Comparison of ENCODE assay signal across 14 cellular contexts in genomic region chr5:14397717-14398116, GRCh38.
DNase-seq lines count a peak whose midpoint lies in the region; ATAC-seq and TF ChIP-seq lines count a peak whose summit lies in the region.
"Had no signal": no experiment of that assay in that cellular context is flagged by ENCODE, and none has a peak within 500 bp of the region (broad histone marks: within the 10 kb centered on the region; RNA-seq: fewer than 3 reads in every experiment).

No MANE protein-coding gene starts in this region.

- no peaks in the 10 kb centered on the region for H3K27me3 ChIP-seq in ACC112 (ENCODE audit: insufficient read depth, low read length)
- H3K27me3 ChIP-seq in left lung, result no peaks in the 10 kb centered on the region
- H3K27me3 ChIP-seq: BLaER1 had no signal

- H3K27ac ChIP-seq in ACC112 (ENCODE audit: low read depth, low read length), result peak overlapping the region; percentile 92
- H3K27ac ChIP-seq in left lung, result no peak overlapping the region
- H3K27ac ChIP-seq: BLaER1, PC-9 had no signal

- H3K4me3 ChIP-seq in ACC112 (ENCODE audit: low read depth, low read length) (no peak overlapping the region), cardiac fibroblast (replicated peaks in 1 of 2; ENCODE audit: low read depth in 2 of 2, low read length in 2 of 2) (no peak overlapping the region), left lung (no peak overlapping the region)
- H3K4me3 ChIP-seq: BLaER1, PC-9 had no signal

- intact Hi-C loops in left lung (cut with DNase I), result no loop called here

- peak; percentile 78 for DNase-seq in HT1080 (ENCODE audit: low read depth)
- peak; percentile 77 to 88 for DNase-seq in cardiac fibroblast (ENCODE audit: low read depth in 2 of 2)
- DNase-seq in left lung, result no peak
- no peak for DNase-seq in DMS 273 (lab: John Stamatoyannopoulos, UW; ENCODE audit: unreplicated experiment)
- DNase-seq in activated CD8-positive, alpha-beta memory T cell treated with anti-CD3 and anti-CD28 coated beads, Interleukin-2, amount 50 U/mL, for 4 hours, result no peak
- DNase-seq in GM20000 (ENCODE audit: low spot score), result no peak
- no peak for DNase-seq in effector CD8-positive, alpha-beta T cell (lab: John Stamatoyannopoulos, UW)
- DNase-seq: activated CD4-positive, alpha-beta T cell treated with anti-CD3 and anti-CD28 coated beads for 36 hours; amygdala; NCI-H1092; stimulated activated CD4-positive, alpha-beta T cell treated with anti-CD3 and anti-CD28 coated beads, Interleukin-4, amount 100 ng/mL, for 24 hours had no signal

- H3K79me2 ChIP-seq in ACC112 (ENCODE audit: control insufficient read depth, insufficient read depth, low read length, unreplicated experiment), result peaks cover 25% of the 10 kb centered on the region

- H3K4me1 ChIP-seq in ACC112 (ENCODE audit: control insufficient read depth, insufficient read depth, low read length, unreplicated experiment) (peaks cover 58% of the 10 kb centered on the region), left lung (no peaks in the 10 kb centered on the region)
- H3K4me1 ChIP-seq: BLaER1 had no signal

- TF ChIP-seq CTCF in cardiac fibroblast (IDR thresholded peaks at IDR 0.05; ENCODE audit: low read depth, low read length) (no peak), left lung (IDR thresholded peaks at IDR 0.05) (no peak), GM20000 (IDR thresholded peaks at IDR 0.05; ENCODE audit: extremely low read depth, missing control alignments) (no peak)

- ATAC-seq in left lung, result peak; percentile 9
- ATAC-seq: activated CD4-positive, alpha-beta T cell treated with anti-CD3 and anti-CD28 coated beads for 36 hours had no signal

- peaks cover 46% of the 10 kb centered on the region for H3K36me3 ChIP-seq in ACC112 (ENCODE audit: insufficient read depth, low read length)
- H3K36me3 ChIP-seq in left lung, result peaks cover 0 to 69% of the 10 kb centered on the region in 2 donors

- H3K9me3 ChIP-seq in left lung, result no peaks in the 10 kb centered on the region

- no peak overlapping the region for H2AFZ ChIP-seq in ACC112 (ENCODE audit: low read length, unreplicated experiment)
- H2AFZ ChIP-seq: PC-9 had no signal

Comparison
In these comparisons a context has a peak if more than half of its experiments do, and no peak if none do; other contexts are left out.
1. DNase-seq: peak in HT1080 (single experiment) and cardiac fibroblast (2 of 2); none in left lung (0 of 2), DMS 273 (single experiment), activated CD8-positive, alpha-beta memory T cell treated with anti-CD3 and anti-CD28 coated beads, Interleukin-2, amount 50 U/mL, for 4 hours (single experiment), GM20000 (single experiment) and effector CD8-positive, alpha-beta T cell (single experiment).